In genomic region chr11:68469122-68469521, GRCh38 we compare ENCODE assay signal across 12 cellular contexts. TPM values are rescaled to one million over a fixed set of nuclear protein-coding genes. Genes with fewer than 3 reads are reported as not detected.
A peak's percentile ranks its signal among the peaks of the same experiment; 100 is the strongest.
DNase-seq lines count a peak whose midpoint lies in the region; ATAC-seq and TF ChIP-seq lines count a peak whose summit lies in the region.
"Had no signal": no experiment of that assay in that cellular context is flagged by ENCODE, and none has a peak within 500 bp of the region (broad histone marks: within the 10 kb centered on the region; RNA-seq: fewer than 3 reads in every experiment).

No MANE protein-coding gene starts in this region.

- POLR2A ChIA-PET in WTC11 (lab: Charles Lee) = interaction anchor here (0.7 kb wide), 1 partner anchor 9 kb away, joined by 3 read pairs; the partner anchor contains the start of gene PPP6R3

- no peaks in the 10 kb centered on the region for H3K27me3 Mint-ChIP-seq in activated naive CD4-positive, alpha-beta T cell treated with anti-CD3 and anti-CD28 coated beads, Interleukin-2, amount 10 ng/mL, durations not matched to agents 7 days and 5 days
- H3K27me3 Mint-ChIP-seq in WTC11 (ENCODE audit: low read depth) (no peaks in the 10 kb centered on the region), immature natural killer cell (ENCODE audit: low read depth in 3 of 3) (peaks cover 2 to 6% (median 2%) of the 10 kb centered on the region in 3 donors)

- peaks cover 87% of the 10 kb centered on the region for H3K4me1 Mint-ChIP-seq in activated naive CD4-positive, alpha-beta T cell treated with anti-CD3 and anti-CD28 coated beads, Interleukin-2, amount 10 ng/mL, durations not matched to agents 7 days and 5 days
- H3K4me1 Mint-ChIP-seq in WTC11 = peaks cover 74% of the 10 kb centered on the region
- peaks cover 89 to 95% of the 10 kb centered on the region in 2 donors for H3K4me1 Mint-ChIP-seq in immature natural killer cell

- H3K4me3 Mint-ChIP-seq in activated naive CD4-positive, alpha-beta T cell treated with anti-CD3 and anti-CD28 coated beads, Interleukin-2, amount 10 ng/mL, durations not matched to agents 7 days and 5 days = no peak overlapping the region
- no peak overlapping the region for H3K4me3 Mint-ChIP-seq in WTC11
- H3K4me3 Mint-ChIP-seq in immature natural killer cell = peak overlapping the region; percentile 69 to 86 (median 73)
- H3K4me3 Mint-ChIP-seq: neural crest cell had no signal

- no peak for DNase-seq in activated naive CD4-positive, alpha-beta T cell treated with anti-CD3 and anti-CD28 coated beads, Interleukin-2, amount 50 U/mL, for 72 hours (ENCODE audit: low spot score in 2 of 2)
- no peak for DNase-seq in activated naive CD4-positive, alpha-beta T cell treated with anti-CD3 and anti-CD28 coated beads, Interleukin-2, amount 10 ng/mL, durations not matched to agents 7 days and 5 days
- DNase-seq in WTC11 (ENCODE audit: low spot score) (no peak), immature natural killer cell (no peak), smooth muscle cell (lab: John Stamatoyannopoulos, UW; ENCODE audit: unreplicated experiment) (no peak), stomach (no peak), sciatic nerve (ENCODE audit: low spot score) (no peak), NCI-H524 treated with DMSO at 0.1 percent for 48 hours (lab: John Stamatoyannopoulos, UW) (no peak)
- DNase-seq: NCI-H1105 treated with DMSO at 0.1 percent for 48 hours; stimulated activated CD4-positive, alpha-beta T cell treated with anti-CD3 and anti-CD28 coated beads, Interleukin-15, amount 100 ng/mL, for 24 hours had no signal

- H2AFZ ChIP-seq in smooth muscle cell (ENCODE audit: low read depth) = no peak overlapping the region

- no peak for TF ChIP-seq POLR2A in stomach (IDR thresholded peaks at IDR 0.05)

- H3K27ac ChIP-seq in smooth muscle cell (ENCODE audit: low read depth) (peak overlapping the region; percentile 36), stomach (no peak overlapping the region)
- H3K27ac ChIP-seq: ascending aorta had no signal

- H3K4me1 ChIP-seq in smooth muscle cell (ENCODE audit: low read depth) (peaks cover 50% of the 10 kb centered on the region), stomach (peaks cover 69 to 98% (median 91%) of the 10 kb centered on the region in 4 donors)

- ATAC-seq in activated naive CD4-positive, alpha-beta T cell treated with anti-CD3 and anti-CD28 coated beads, Interleukin-2, amount 50 U/mL, for 72 hours = no peak
- no peak for ATAC-seq in WTC11
- ATAC-seq in sciatic nerve = no peak

- H3K4me3 ChIP-seq in smooth muscle cell (no peak overlapping the region), stomach (no peak overlapping the region)
- H3K4me3 ChIP-seq: ascending aorta had no signal

- peaks cover 29% of the 10 kb centered on the region for H3F3A ChIP-seq in smooth muscle cell (ENCODE audit: low read depth)

- CTCF ChIA-PET in activated naive CD4-positive, alpha-beta T cell treated with anti-CD3 and anti-CD28 coated beads, Interleukin-2, amount 10 ng/mL, durations not matched to agents 7 days and 5 days (lab: Charles Lee) = no interaction called here
- CTCF ChIA-PET in WTC11 (lab: Charles Lee) = interaction anchor here (0.6 kb wide), 1 partner anchor 19 kb away, joined by 3 read pairs; no protein-coding TSS in a partner anchor

- H3K36me3 Mint-ChIP-seq in activated naive CD4-positive, alpha-beta T cell treated with anti-CD3 and anti-CD28 coated beads, Interleukin-2, amount 50 U/mL, for 72 hours = peaks cover 0 to 33% of the 10 kb centered on the region in 2 donors
- peaks cover 48% of the 10 kb centered on the region for H3K36me3 Mint-ChIP-seq in activated naive CD4-positive, alpha-beta T cell treated with anti-CD3 and anti-CD28 coated beads, Interleukin-2, amount 10 ng/mL, durations not matched to agents 7 days and 5 days
- H3K36me3 Mint-ChIP-seq in WTC11 = peaks cover 32% of the 10 kb centered on the region
- no peaks in the 10 kb centered on the region for H3K36me3 Mint-ChIP-seq in immature natural killer cell

- H4K20me1 ChIP-seq in smooth muscle cell (ENCODE audit: low read depth) = peaks cover 100% of the 10 kb centered on the region

- H3K79me2 ChIP-seq in smooth muscle cell (ENCODE audit: low read depth) = peaks cover 98% of the 10 kb centered on the region

- WGBS in smooth muscle cell (ENCODE audit: low lambda C conversion rate) = 32% methylated on average over 2 of the region's 2 CpGs
- 5 to 39% (median 25%) methylated on average over 2 of the region's 2 CpGs for WGBS in stomach, 5 donors

- H3K27me3 ChIP-seq in smooth muscle cell (ENCODE audit: low read depth) (no peaks in the 10 kb centered on the region), stomach (no peaks in the 10 kb centered on the region)
- H3K27me3 ChIP-seq: ascending aorta had no signal

- H3K9ac ChIP-seq in smooth muscle cell (ENCODE audit: low read depth) = no peak overlapping the region

- H3K9me3 ChIP-seq in smooth muscle cell (replicated peaks; ENCODE audit: low read depth) (no peaks in the 10 kb centered on the region), stomach (no peaks in the 10 kb centered on the region)
- H3K9me3 ChIP-seq: ascending aorta had no signal

- peak overlapping the region; percentile 77 to 83 for H3K27ac Mint-ChIP-seq in activated naive CD4-positive, alpha-beta T cell treated with anti-CD3 and anti-CD28 coated beads, Interleukin-2, amount 50 U/mL, for 72 hours
- H3K27ac Mint-ChIP-seq in activated naive CD4-positive, alpha-beta T cell treated with anti-CD3 and anti-CD28 coated beads, Interleukin-2, amount 10 ng/mL, durations not matched to agents 7 days and 5 days = no peak overlapping the region
- no peak overlapping the region for H3K27ac Mint-ChIP-seq in WTC11
- H3K27ac Mint-ChIP-seq in immature natural killer cell = peak overlapping the region in 4 of 6 donors; percentile 31 to 76 (median 56)

- no peak for TF ChIP-seq EP300 in stomach (IDR thresholded peaks at IDR 0.05)

- no peaks in the 10 kb centered on the region for H3K9me3 Mint-ChIP-seq in activated naive CD4-positive, alpha-beta T cell treated with anti-CD3 and anti-CD28 coated beads, Interleukin-2, amount 50 U/mL, for 72 hours
- H3K9me3 Mint-ChIP-seq in activated naive CD4-positive, alpha-beta T cell treated with anti-CD3 and anti-CD28 coated beads, Interleukin-2, amount 10 ng/mL, durations not matched to agents 7 days and 5 days = no peaks in the 10 kb centered on the region
- peaks cover 11% of the 10 kb centered on the region for H3K9me3 Mint-ChIP-seq in WTC11
- no peaks in the 10 kb centered on the region for H3K9me3 Mint-ChIP-seq in immature natural killer cell

- intact Hi-C loops in stomach (cut with DNase I; ENCODE audit: low total_unique reads) (no loop called here), sciatic nerve (cut with DNase I) (no loop called here)

- no peak for TF ChIP-seq CTCF in WTC11 (IDR thresholded peaks at IDR 0.05)
- no peak for TF ChIP-seq CTCF in smooth muscle cell (IDR thresholded peaks at IDR 0.05; ENCODE audit: borderline replicate concordance, insufficient read depth, poor library complexity, severe bottlenecking)
- TF ChIP-seq CTCF in stomach (IDR thresholded peaks at IDR 0.05) = no peak

- no peaks in the 10 kb centered on the region for H3K36me3 ChIP-seq in smooth muscle cell (ENCODE audit: low read depth)
- H3K36me3 ChIP-seq in stomach = peaks cover 0 to 5% (median 0%) of the 10 kb centered on the region in 4 donors
- H3K36me3 ChIP-seq: ascending aorta had no signal

- H3K4me2 ChIP-seq in smooth muscle cell = peak overlapping the region; percentile 32

TF ChIP-seq in WTC11, 78 proteins besides CTCF, POLR2A, EP300 and RAD21:
- TF ChIP-seq GABPB1 (CRISPR knock-in tag; IDR thresholded peaks at IDR 0.05) = peak; percentile 62; the same call in 1 of the 2 replicates
- no peak for TF ChIP-seq ZSCAN18 (CRISPR knock-in tag; IDR thresholded peaks at IDR 0.05)
- TF ChIP-seq ZBTB21 (CRISPR knock-in tag; IDR thresholded peaks at IDR 0.05; ENCODE audit: borderline replicate concordance) = no peak
- TF ChIP-seq ZNF263 (CRISPR knock-in tag; IDR thresholded peaks at IDR 0.05; ENCODE audit: low read depth) = no peak
- no peak for TF ChIP-seq MXD4 (CRISPR knock-in tag; IDR thresholded peaks at IDR 0.05; ENCODE audit: borderline replicate concordance)
- no peak for TF ChIP-seq ETV6 (CRISPR knock-in tag; IDR thresholded peaks at IDR 0.05)
- TF ChIP-seq NR3C1 (CRISPR knock-in tag; conservative IDR thresholded peaks at IDR 0.05; ENCODE audit: low read depth) = no peak
- TF ChIP-seq USF2 (CRISPR knock-in tag; IDR thresholded peaks at IDR 0.05) = no peak

RNA-seq across cellular contexts. Expression of gene PPP6R3, which starts 8.6 kb away (rescaled TPM):
- 100 to 1,000 TPM; 118 to 149 TPM for total RNA-seq in activated naive CD4-positive, alpha-beta T cell treated with anti-CD3 and anti-CD28 coated beads, Interleukin-2, amount 50 U/mL, for 72 hours
- total RNA-seq in WTC11 (2021) = 124 to 138 TPM (median 132 TPM) in 3 replicates
- 10 to 100 TPM; 18.2 to 48.4 (median 29.8) TPM for polyA plus RNA-seq in immature natural killer cell
- total RNA-seq in smooth muscle cell = 120 and 121 TPM in 2 replicates
- polyA plus RNA-seq in smooth muscle cell = 28.4 and 36.7 TPM in 2 replicates
- 100 to 1,000 TPM in 4 of 5 donors, 10 to 100 TPM in 1; 95.7 to 236 (median 140) TPM for total RNA-seq in stomach
- 10 to 100 TPM; 19.5 to 23.9 (median 22.5) TPM for polyA plus RNA-seq in stomach
- total RNA-seq in sciatic nerve = 121 TPM

Comparison
In these comparisons a context has a peak if more than half of its experiments do, and no peak if none do; other contexts are left out.
1. H3K27ac Mint-ChIP-seq: peak in activated naive CD4-positive, alpha-beta T cell treated with anti-CD3 and anti-CD28 coated beads, Interleukin-2, amount 50 U/mL, for 72 hours (2 of 2) and immature natural killer cell (4 of 6); none in activated naive CD4-positive, alpha-beta T cell treated with anti-CD3 and anti-CD28 coated beads, Interleukin-2, amount 10 ng/mL, durations not matched to agents 7 days and 5 days (single experiment) and WTC11 (single experiment).
2. H3K4me3 Mint-ChIP-seq: peak in immature natural killer cell (5 of 5); none in activated naive CD4-positive, alpha-beta T cell treated with anti-CD3 and anti-CD28 coated beads, Interleukin-2, amount 10 ng/mL, durations not matched to agents 7 days and 5 days (single experiment) and WTC11 (single experiment).